Comparison of ENCODE assay signal across 2 cellular contexts in genomic region chr6:35706468-35706867, GRCh38.
A peak's percentile ranks its signal among the peaks of the same experiment; 100 is the strongest.
TF ChIP-seq lines count a peak whose summit lies in the region.

No MANE protein-coding gene starts in this region.

TF ChIP-seq in IMR-90, 13 proteins besides CTCF, POLR2A, EP300 and RAD21:
- TF ChIP-seq CHD1 (IDR thresholded peaks at IDR 0.05; ENCODE audit: low read depth, low read length) (no peak), USF2 (IDR thresholded peaks at IDR 0.05; ENCODE audit: low read depth, low read length) (no peak), CEBPB (IDR thresholded peaks at IDR 0.05; ENCODE audit: low read depth, low read length) (peak; percentile 84)
TF ChIP-seq in IMR-90: peak in this region for 1.

TF ChIP-seq in SK-N-SH treated with all-trans-retinoic acid at 6 μM for 48 hours, 23 proteins besides CTCF, POLR2A, EP300 and RAD21:
- TF ChIP-seq GLIS3 (CRISPR knock-in tag; IDR thresholded peaks at IDR 0.05) (no peak), ESRRG (CRISPR knock-in tag; IDR thresholded peaks at IDR 0.05) (no peak), ZFP30 (CRISPR knock-in tag; IDR thresholded peaks at IDR 0.05) (no peak), PATZ1 (CRISPR knock-in tag; IDR thresholded peaks at IDR 0.05; ENCODE audit: borderline replicate concordance) (no peak), OSR1 (CRISPR knock-in tag; IDR thresholded peaks at IDR 0.05) (no peak), ZNF565 (CRISPR knock-in tag; conservative IDR thresholded peaks at IDR 0.05; ENCODE audit: low read depth) (no peak), ISL1 (CRISPR knock-in tag; IDR thresholded peaks at IDR 0.05) (no peak), ARNTL (CRISPR knock-in tag; IDR thresholded peaks at IDR 0.05; ENCODE audit: borderline replicate concordance, low read depth) (no peak), ZNF8 (CRISPR knock-in tag; IDR thresholded peaks at IDR 0.05) (no peak)
